Comparison of ENCODE assay signal across 13 cellular contexts in the genomic region with DNA sequence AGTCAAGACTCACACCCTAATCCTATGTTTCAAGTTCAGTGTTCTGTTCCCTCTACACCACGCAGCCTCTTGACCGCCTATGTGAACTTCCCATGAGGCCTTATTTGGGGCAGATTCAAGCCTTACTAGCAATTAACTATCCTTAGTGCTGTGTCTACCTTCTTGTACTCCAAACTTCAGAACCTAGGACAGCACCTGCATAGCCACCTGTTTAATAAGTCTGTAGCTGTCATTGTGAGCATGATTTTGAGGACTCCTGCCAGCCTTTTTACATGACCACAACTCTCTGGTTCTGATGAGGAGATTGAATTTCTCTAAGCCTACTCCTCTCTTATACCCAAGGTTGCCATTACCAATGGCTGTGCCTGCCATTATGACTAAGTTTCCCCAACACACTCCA. TPM values are rescaled to one million over a fixed set of nuclear protein-coding genes. Genes with fewer than 3 reads are reported as not detected.
A peak's percentile ranks its signal among the peaks of the same experiment; 100 is the strongest.
DNase-seq lines count a peak whose midpoint lies in the region; ATAC-seq, FAIRE-seq and TF ChIP-seq lines count a peak whose summit lies in the region.
"Had no signal": no experiment of that assay in that cellular context is flagged by ENCODE, and none has a peak within 500 bp of the region (broad histone marks: within the 10 kb centered on the region; RNA-seq: fewer than 3 reads in every experiment).

No MANE protein-coding gene starts in this region.

- CTCF ChIA-PET in HEK293 (lab: Yijun Ruan, JAX) = interaction anchor here (1.1 kb wide), 1 partner anchor 118 kb away, joined by 4 read pairs; no protein-coding TSS in a partner anchor

- POLR2A ChIA-PET in HEK293 (lab: Yijun Ruan, JAX) = no interaction called here

- H3K36me3 ChIP-seq in HEK293 (ENCODE audit: control insufficient read depth in 2 of 2, insufficient read depth in 1 of 2, low read length in 2 of 2) = no peaks in the 10 kb centered on the region
- no peaks in the 10 kb centered on the region for H3K36me3 ChIP-seq in hepatocyte (replicated peaks; ENCODE audit: insufficient read depth, low read depth)
- H3K36me3 ChIP-seq: upper lobe of left lung had no signal

- no peak overlapping the region for H3K4me2 ChIP-seq in hepatocyte

- H3K4me1 ChIP-seq in HEK293 (ENCODE audit: control insufficient read depth, insufficient read depth, low read length) = no peaks in the 10 kb centered on the region
- H3K4me1 ChIP-seq in hepatocyte (ENCODE audit: insufficient read depth) = no peaks in the 10 kb centered on the region
- H3K4me1 ChIP-seq: upper lobe of left lung had no signal

- H3K9me3 ChIP-seq in HEK293 (ENCODE audit: control insufficient read depth, insufficient read depth, low read depth, low read length) = no peaks in the 10 kb centered on the region
- no peaks in the 10 kb centered on the region for H3K9me3 ChIP-seq in hepatocyte (ENCODE audit: low read depth)
- H3K9me3 ChIP-seq: upper lobe of left lung had no signal

- no peak for ATAC-seq in left ventricle myocardium superior
- ATAC-seq in left lobe of liver = no peak

- FAIRE-seq in HTR-8/SVneo (lab: Jason Lieb, UNC) = no peak

- no peaks in the 10 kb centered on the region for H3K27me3 ChIP-seq in hepatocyte
- H3K27me3 ChIP-seq: upper lobe of left lung had no signal

- no peak overlapping the region for H2AFZ ChIP-seq in hepatocyte

- no peaks in the 10 kb centered on the region for H4K20me1 ChIP-seq in hepatocyte (ENCODE audit: insufficient read depth, poor library complexity, severe bottlenecking)

- peak; percentile 6 for DNase-seq in COLO829 (ENCODE audit: low spot score)
- DNase-seq in SW480 (ENCODE audit: low spot score) = peak; percentile 60
- peak; percentile 69 for DNase-seq in hepatocyte (ENCODE audit: low spot score)
- DNase-seq in NCI-H1105 (lab: John Stamatoyannopoulos, UW) = no peak
- no peak for DNase-seq in HTR-8/SVneo (ENCODE audit: insufficient read length, low spot score)
- no peak for DNase-seq in left ventricle myocardium superior
- DNase-seq in left lobe of liver (ENCODE audit: low spot score) = no peak
- DNase-seq: caudate nucleus, NCI-H1105 treated with DMSO at 0.1 percent for 48 hours, T1000, upper lobe of left lung had no signal

- TF ChIP-seq CTCF in HEK293 (tag by site-specific recombination; IDR thresholded peaks at IDR 0.05) = no peak
- TF ChIP-seq CTCF in hepatocyte (IDR thresholded peaks at IDR 0.05; ENCODE audit: poor library complexity) = no peak

- 59% methylated on average over 2 of the region's 2 CpGs for WGBS in hepatocyte (ENCODE audit: low lambda C conversion rate, missing lambda C conversion rate)

- H3K4me3 ChIP-seq in HEK293 (ENCODE audit: low read depth, low read length) (no peak overlapping the region), hepatocyte (no peak overlapping the region)
- H3K4me3 ChIP-seq: lung, upper lobe of left lung had no signal

- H3K79me2 ChIP-seq in hepatocyte = no peaks in the 10 kb centered on the region

- no peak overlapping the region for H3K27ac ChIP-seq in HEK293 (ENCODE audit: extremely low read depth, low read depth, low read length)
- H3K27ac ChIP-seq in hepatocyte = no peak overlapping the region
- H3K27ac ChIP-seq: upper lobe of left lung had no signal

- H3K9me2 ChIP-seq in hepatocyte (replicated peaks; ENCODE audit: insufficient read depth) = no peaks in the 10 kb centered on the region

- intact Hi-C loops in left ventricle myocardium superior (cut with micrococcal nuclease) = no loop called here

TF ChIP-seq in HEK293, 187 proteins besides CTCF, POLR2A, EP300 and RAD21:
- TF ChIP-seq IKZF3 (tag by site-specific recombination; IDR thresholded peaks at IDR 0.05) (no peak), ZNF792 (tag by site-specific recombination; IDR thresholded peaks at IDR 0.05) (no peak), OVOL3 (tag by site-specific recombination; IDR thresholded peaks at IDR 0.05) (no peak), SCRT1 (tag by site-specific recombination; IDR thresholded peaks at IDR 0.05; ENCODE audit: borderline replicate concordance) (peak; percentile 83), SCRT2 (tag by site-specific recombination; IDR thresholded peaks at IDR 0.05) (peak; percentile 89), REST (tag by site-specific recombination; IDR thresholded peaks at IDR 0.05) (peak; percentile 98), HOXD13 (CRISPR knock-in tag; IDR thresholded peaks at IDR 0.05; ENCODE audit: borderline replicate concordance) (no peak), SP3 (tag by site-specific recombination; IDR thresholded peaks at IDR 0.05) (no peak), ZNF324 (tag by site-specific recombination; IDR thresholded peaks at IDR 0.05) (no peak), ZFP69B (tag by site-specific recombination; IDR thresholded peaks at IDR 0.05) (no peak), ZNF416 (tag by site-specific recombination; IDR thresholded peaks at IDR 0.05) (no peak), ZNF473 (tag by site-specific recombination; IDR thresholded peaks at IDR 0.05) (no peak), ZNF776 (tag by site-specific recombination; IDR thresholded peaks at IDR 0.05; ENCODE audit: borderline replicate concordance) (no peak), ZNF555 (tag by site-specific recombination; conservative IDR thresholded peaks at IDR 0.05) (no peak)
- TF ChIP-seq, protein P1, sequence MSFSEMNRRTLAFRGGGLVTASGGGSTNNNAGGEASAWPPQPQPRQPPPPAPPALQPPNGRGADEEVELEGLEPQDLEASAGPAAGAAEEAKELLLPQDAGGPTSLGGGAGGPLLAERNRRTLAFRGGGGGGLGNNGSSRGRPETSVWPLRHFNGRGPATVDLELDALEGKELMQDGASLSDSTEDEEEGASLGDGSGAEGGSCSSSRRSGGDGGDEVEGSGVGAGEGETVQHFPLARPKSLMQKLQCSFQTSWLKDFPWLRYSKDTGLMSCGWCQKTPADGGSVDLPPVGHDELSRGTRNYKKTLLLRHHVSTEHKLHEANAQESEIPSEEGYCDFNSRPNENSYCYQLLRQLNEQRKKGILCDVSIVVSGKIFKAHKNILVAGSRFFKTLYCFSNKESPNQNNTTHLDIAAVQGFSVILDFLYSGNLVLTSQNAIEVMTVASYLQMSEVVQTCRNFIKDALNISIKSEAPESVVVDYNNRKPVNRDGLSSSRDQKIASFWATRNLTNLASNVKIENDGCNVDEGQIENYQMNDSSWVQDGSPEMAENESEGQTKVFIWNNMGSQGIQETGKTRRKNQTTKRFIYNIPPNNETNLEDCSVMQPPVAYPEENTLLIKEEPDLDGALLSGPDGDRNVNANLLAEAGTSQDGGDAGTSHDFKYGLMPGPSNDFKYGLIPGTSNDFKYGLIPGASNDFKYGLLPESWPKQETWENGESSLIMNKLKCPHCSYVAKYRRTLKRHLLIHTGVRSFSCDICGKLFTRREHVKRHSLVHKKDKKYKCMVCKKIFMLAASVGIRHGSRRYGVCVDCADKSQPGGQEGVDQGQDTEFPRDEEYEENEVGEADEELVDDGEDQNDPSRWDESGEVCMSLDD (tag by site-specific recombination; IDR thresholded peaks at IDR 0.05) = no peak
- TF ChIP-seq, protein P2, sequence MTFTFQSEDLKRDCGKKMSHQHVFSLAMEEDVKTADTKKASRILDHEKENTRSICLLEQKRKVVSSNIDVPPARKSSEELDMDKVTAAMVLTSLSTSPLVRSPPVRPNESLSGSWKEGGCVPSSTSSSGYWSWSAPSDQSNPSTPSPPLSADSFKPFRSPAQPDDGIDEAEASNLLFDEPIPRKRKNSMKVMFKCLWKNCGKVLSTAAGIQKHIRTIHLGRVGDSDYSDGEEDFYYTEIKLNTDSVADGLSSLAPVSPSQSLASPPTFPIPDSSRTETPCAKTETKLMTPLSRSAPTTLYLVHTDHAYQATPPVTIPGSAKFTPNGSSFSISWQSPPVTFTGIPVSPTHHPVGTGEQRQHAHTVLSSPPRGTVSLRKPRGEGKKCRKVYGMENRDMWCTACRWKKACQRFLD (tag by site-specific recombination; IDR thresholded peaks at IDR 0.05) = no peak

RNA-seq across cellular contexts. Expression of gene PCSK1, which starts 50.8 kb away (rescaled TPM):
- total RNA-seq in hepatocyte (0.36 and 0.90 TPM in 2 replicates), left ventricle myocardium superior (0.17 TPM), left lobe of liver (not detected)
- 0.08 TPM in 1 of 2 replicates, not detected in the other for polyA plus RNA-seq in hepatocyte

Comparison
In these comparisons a context has a peak if more than half of its experiments do, and no peak if none do; other contexts are left out.
1. DNase-seq: peak in COLO829 (single experiment), SW480 (single experiment) and hepatocyte (single experiment); none in NCI-H1105 (single experiment), HTR-8/SVneo (single experiment), left ventricle myocardium superior (single experiment) and left lobe of liver (single experiment).